ENCODE assay signal across 24 cellular contexts in the genomic region with DNA sequence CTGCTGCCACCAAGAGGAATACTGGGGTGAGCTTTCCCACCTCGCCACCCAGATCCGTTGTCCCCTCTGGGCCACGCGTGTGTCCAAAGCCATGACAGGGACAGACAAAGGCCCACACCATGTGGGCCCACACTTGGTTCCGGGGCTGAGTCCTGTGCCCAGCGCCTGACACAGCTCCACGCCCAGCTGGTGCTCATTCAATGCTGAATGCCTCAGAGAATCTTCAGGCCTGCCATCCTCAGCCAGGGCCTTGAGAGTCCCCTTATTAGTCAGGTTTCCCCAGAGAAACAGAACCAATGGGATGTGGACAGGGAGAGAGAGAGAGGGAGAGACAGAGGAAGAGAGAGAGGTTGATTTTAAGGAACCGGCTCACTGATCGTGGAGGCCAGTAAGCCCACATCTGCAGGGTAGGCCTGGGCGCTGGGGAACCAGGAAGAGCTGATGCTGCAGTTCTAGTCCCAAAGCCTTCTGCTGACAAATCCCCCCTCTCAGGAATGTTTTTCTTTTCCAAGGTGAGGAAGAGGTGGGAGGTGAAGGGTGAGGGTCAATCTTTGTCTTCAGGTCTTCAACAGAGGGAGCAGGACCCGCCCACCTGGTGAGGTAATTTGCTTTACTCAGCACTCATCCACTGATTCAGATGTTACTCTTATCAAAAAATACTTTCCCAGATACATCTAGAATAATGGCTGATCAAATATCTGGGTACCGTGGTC. TPM values are rescaled to one million over a fixed set of nuclear protein-coding genes. Genes with fewer than 3 reads are reported as not detected.
DNase-seq lines count a peak whose midpoint lies in the region; ATAC-seq, FAIRE-seq and TF ChIP-seq lines count a peak whose summit lies in the region.
"Had no signal": no experiment of that assay in that cellular context is flagged by ENCODE, and none has a peak within 500 bp of the region (broad histone marks: within the 10 kb centered on the region; RNA-seq: fewer than 3 reads in every experiment).

No MANE protein-coding gene starts in this region.

- H3K18ac ChIP-seq in H1 (ENCODE audit: extremely low read depth, low read length), result peak overlapping the region; percentile 15

- TF ChIP-seq POLR2A in A549 (IDR thresholded peaks at IDR 0.05; ENCODE audit: low read length) (no peak), H1 (IDR thresholded peaks at IDR 0.05; ENCODE audit: control extremely low read depth in 1 of 2, low read depth in 2 of 2, low read length in 2 of 2) (no peak)

- FAIRE-seq in A549 (lab: Jason Lieb, UNC) (no peak), H1 (lab: Jason Lieb, UNC) (no peak)
- FAIRE-seq: pancreas had no signal

- no peaks in the 10 kb centered on the region for H4K20me1 ChIP-seq in H1 (replicated peaks in 1 of 2; ENCODE audit: control insufficient read depth in 1 of 2, insufficient read depth in 2 of 2, low read length in 2 of 2)

- no peaks in the 10 kb centered on the region for H3K79me2 ChIP-seq in H1 (ENCODE audit: control insufficient read depth in 1 of 2, insufficient read depth in 2 of 2, low read length in 2 of 2)

- peak overlapping the region; percentile 88; the same call in 1 of the 2 replicates for H2AK5ac ChIP-seq in H1 (ENCODE audit: low read depth, low read length)

- no peak for DNase-seq in A549 (ENCODE audit: low read depth in 1 of 2, low spot score in 1 of 2)
- no peak for DNase-seq in GM10248 (ENCODE audit: extremely low spot score)
- no peak for DNase-seq in H1 (ENCODE audit: low read depth in 1 of 2, low spot score in 2 of 2)
- no peak for DNase-seq in stimulated activated CD4-positive, alpha-beta T cell treated with anti-CD3 and anti-CD28 coated beads, Interleukin-2, amount 100 ng/mL, for 24 hours
- no peak for DNase-seq in stimulated activated CD4-positive, alpha-beta T cell treated with anti-CD3 and anti-CD28 coated beads, Interleukin-4, amount 100 ng/mL, for 24 hours
- no peak for DNase-seq in DMS153 (lab: John Stamatoyannopoulos, UW)
- DNase-seq: effector memory CD8-positive, alpha-beta T cell; glutamatergic neuron; H7; KG1; left ventricle myocardium inferior; NCI-H1092; NCI-H2107; NCI-H748 treated with DMSO at 0.1 percent for 48 hours; pancreas; SJCRH30; T-helper 17 cell had no signal

- 0 out of 2 replicates have a peak overlapping the region, but pooled peaks have one; percentile 86 for H2BK20ac ChIP-seq in H1 (ENCODE audit: low read length)

- peak overlapping the region; percentile 75; the same call in 1 of the 2 replicates for H2BK5ac ChIP-seq in H1 (ENCODE audit: low read depth, low read length)

- TF ChIP-seq RAD21 in A549 (conservative IDR thresholded peaks at IDR 0.05 in 1 of 2, IDR thresholded peaks at IDR 0.05 in 1 of 2) (no peak), H1 (IDR thresholded peaks at IDR 0.05 in 1 of 2, conservative IDR thresholded peaks at IDR 0.05 in 1 of 2; ENCODE audit: low read depth in 2 of 2, low read length in 2 of 2) (no peak)

- H3K23me2 ChIP-seq in H1 (ENCODE audit: low read depth, low read length), result no peaks in the 10 kb centered on the region; the same call in 1 of the 2 replicates

- H3K79me1 ChIP-seq in H1 (ENCODE audit: low read depth, low read length), result no peaks in the 10 kb centered on the region

- POLR2A ChIA-PET in A549 (lab: Yijun Ruan, JAX) (no interaction called here), GM10248 (lab: Yijun Ruan, JAX) (interaction anchor here (0.5 to 2.1 kb wide), 6 partner anchors 29 to 102 kb away, joined by 3 to 27 read pairs (median 6); partner anchors contain the start of gene GPR55), H1 (lab: Charles Lee; ENCODE audit: partially characterized antibody) (interaction anchor here (0.6 to 3.3 kb wide), 11 partner anchors 10 to 158 kb away, joined by 3 to 13 read pairs (median 3); partner anchors contain the start of genes GPR55 and SPATA3)

- TF ChIP-seq CTCF in A549 (IDR thresholded peaks at IDR 0.05) (no peak), GM10248 (IDR thresholded peaks at IDR 0.05; ENCODE audit: control extremely low read depth, extremely low read depth, low read depth, missing control alignments) (peak; percentile 15), H1 (IDR thresholded peaks at IDR 0.05; ENCODE audit: control extremely low read depth in 1 of 3, insufficient read depth in 1 of 3, low read depth in 1 of 3, low read length in 3 of 3) (no peak)

- peak overlapping the region; percentile 14 for H4K91ac ChIP-seq in H1 (replicated peaks; ENCODE audit: insufficient read length, low read length)

- WGBS in A549 (ENCODE audit: missing lambda C conversion rate), result 89% methylated on average over 9 of the region's 12 CpGs
- 79% methylated on average over 7 of the region's 12 CpGs; no CpG with 5 or more reads in 1 of the 2 experiments for WGBS in H1 (ENCODE audit: extremely low coverage in 1 of 2, insufficient coverage in 1 of 2, insufficient read length in 1 of 2, insufficient replicate concordance in 2 of 2, low coverage in 1 of 2, low lambda C conversion rate in 2 of 2, missing lambda C conversion rate in 1 of 2), 2 experiments

- ATAC-seq in A549 (no peak), HG03135 (IDR thresholded peaks at IDR 0.05; ENCODE audit: unreplicated experiment) (no peak)
- ATAC-seq: effector memory CD8-positive, alpha-beta T cell; T-helper 17 cell had no signal

- H3K27me3 ChIP-seq in HUES48 (ENCODE audit: control insufficient read depth, insufficient read depth, low read length), result peaks cover 3% of the 10 kb centered on the region; the same call in 1 of the 2 replicates
- H3K27me3 ChIP-seq in H1 (replicated peaks in 1 of 4; ENCODE audit: control insufficient read depth in 3 of 4, extremely low read depth in 1 of 4, insufficient read depth in 3 of 4, low read length in 3 of 4), result peaks cover 0 to 4% (median 2%) of the 10 kb centered on the region in 4 experiments; a peak in 3 of 7 replicates
- H3K27me3 ChIP-seq: vagina had no signal

- no peak overlapping the region for H3K4ac ChIP-seq in H1 (replicated peaks; ENCODE audit: insufficient read length, low read depth, low read length)

- H4K5ac ChIP-seq in H1 (ENCODE audit: insufficient read length, low read depth, low read length), result no peak overlapping the region

- H3K36me3 ChIP-seq in HUES48 (ENCODE audit: control insufficient read depth, insufficient read depth, low read length) (no peaks in the 10 kb centered on the region), H1 (ENCODE audit: control insufficient read depth in 2 of 4, insufficient read depth in 4 of 4, low read length in 3 of 4) (no peaks in the 10 kb centered on the region)
- H3K36me3 ChIP-seq: left ventricle myocardium inferior, pancreas, SJCRH30, suprapubic skin, vagina had no signal

- H3K4me1 ChIP-seq in A549, result 0 out of 3 replicates have a peak, but pooled peaks cover 2% of the 10 kb centered on the region
- peaks cover 7% of the 10 kb centered on the region for H3K4me1 ChIP-seq in HUES48 (ENCODE audit: control insufficient read depth, insufficient read depth, low read length)
- H3K4me1 ChIP-seq in H1 (replicated peaks in 1 of 4; ENCODE audit: control insufficient read depth in 3 of 4, insufficient read depth in 4 of 4, low read length in 3 of 4), result peaks cover 0 to 11% (median 5%) of the 10 kb centered on the region in 4 experiments; a peak in 6 of 7 replicates
- H3K4me1 ChIP-seq: pancreas, SJCRH30 had no signal

- H4K8ac ChIP-seq in H1 (ENCODE audit: extremely low read depth, insufficient read depth, low read length), result no peak overlapping the region

- no peak overlapping the region for H3K9ac ChIP-seq in HUES48 (ENCODE audit: low read depth, low read length)
- no peak overlapping the region for H3K9ac ChIP-seq in H1 (replicated peaks in 1 of 4; ENCODE audit: extremely low read depth in 1 of 4, low read depth in 3 of 4, low read length in 3 of 4)

- no peak overlapping the region for H3K14ac ChIP-seq in H1 (ENCODE audit: insufficient read length)

- H2BK120ac ChIP-seq in H1 (replicated peaks; ENCODE audit: low read depth, low read length), result no peak overlapping the region

- no peak overlapping the region for H3K4me3 ChIP-seq in A549
- no peak overlapping the region for H3K4me3 ChIP-seq in HUES48 (ENCODE audit: low read depth, low read length)
- no peak overlapping the region for H3K4me3 ChIP-seq in H1 (ENCODE audit: extremely low read depth in 1 of 4, insufficient read depth in 2 of 4, low read depth in 3 of 4, low read length in 4 of 4)
- H3K4me3 ChIP-seq: left ventricle myocardium inferior, pancreas, SJCRH30, suprapubic skin, vagina had no signal

- H3K4me2 ChIP-seq in A549 (no peak overlapping the region), H1 (ENCODE audit: insufficient read depth in 1 of 2, low read depth in 2 of 2, low read length in 2 of 2) (no peak overlapping the region; a peak in 1 of 4 replicates)

- CTCF ChIA-PET in A549 (lab: Yijun Ruan, JAX), result interaction anchor here (0.7 to 8.4 kb wide), 15 partner anchors 8 to 427 kb away, joined by 3 to 116 read pairs (median 6); partner anchors contain the start of genes C2orf72, ITM2C and SPATA3
- CTCF ChIA-PET in GM10248 (lab: Yijun Ruan, JAX), result interaction anchor here (0.9 to 14.2 kb wide), 31 partner anchors 10 to 825 kb away, joined by 3 to 256 read pairs (median 8); partner anchors contain the start of genes GPR55, ITM2C, PSMD1 and SPATA3
- CTCF ChIA-PET in H1 (lab: Charles Lee; ENCODE audit: partially characterized antibody), result interaction anchor here (1.0 to 11.0 kb wide), 23 partner anchors 10 to 161 kb away, joined by 3 to 136 read pairs (median 7); partner anchors contain the start of genes GPR55 and SPATA3

- no peak overlapping the region for H3K27ac ChIP-seq in A549
- H3K27ac ChIP-seq in HUES48 (ENCODE audit: low read depth, low read length), result peak overlapping the region; percentile 47
- H3K27ac ChIP-seq in H1 (ENCODE audit: low read depth, low read length), result no peak overlapping the region
- H3K27ac ChIP-seq: left ventricle myocardium inferior, pancreas, SJCRH30, suprapubic skin, vagina had no signal

- H3K56ac ChIP-seq in H1 (replicated peaks; ENCODE audit: insufficient read length, low read depth, low read length), result no peak overlapping the region

- no peak overlapping the region for H3K23ac ChIP-seq in H1 (ENCODE audit: insufficient read length)

- H2BK15ac ChIP-seq in H1 (ENCODE audit: low read length), result peak overlapping the region; percentile 81; the same call in 1 of the 2 replicates

- H2BK12ac ChIP-seq in H1 (ENCODE audit: low read depth, low read length), result peak overlapping the region; percentile 85

- H3K9me3 ChIP-seq in A549 (no peaks in the 10 kb centered on the region), HUES48 (ENCODE audit: control insufficient read depth, insufficient read depth, low read length) (no peaks in the 10 kb centered on the region), H1 (ENCODE audit: insufficient read depth in 2 of 2, low read depth in 1 of 2, low read length in 1 of 2) (no peaks in the 10 kb centered on the region)
- H3K9me3 ChIP-seq: left ventricle myocardium inferior, pancreas, SJCRH30, suprapubic skin, vagina had no signal

- no peak overlapping the region for H2AFZ ChIP-seq in H1 (ENCODE audit: low read length)

- TF ChIP-seq EP300 in A549 (IDR thresholded peaks at IDR 0.05) (no peak), H1 (IDR thresholded peaks at IDR 0.05; ENCODE audit: borderline replicate concordance in 1 of 2, low read depth in 2 of 2, low read length in 2 of 2) (no peak)

RNA-seq across cellular contexts. Expression of gene SPATA3, which starts 10.2 kb away (rescaled TPM):
- polyA plus RNA-seq in A549 (2011; rRNA removed) (not detected in 2 replicates), A549 (2017; fragmentation: RNase III; extraction: RNeasy Plus Mini Kit Qiagen cat#74134 plus additional on column Dnase treatment) (not detected in 3 replicates), H1 (2011; rRNA removed) (not detected in 2 replicates)
- polyA plus RNA-seq in A549 (2012; cell fraction: cytosol; rRNA removed), result not detected in 2 replicates
- polyA plus RNA-seq in A549 (2012; cell fraction: nucleus; rRNA removed), result not detected in 2 replicates
- not detected in 2 replicates for polyA minus RNA-seq in A549 (2011; rRNA and poly(A)+ RNA removed)
- not detected in 2 replicates for total RNA-seq in H1 (2021; fragmentation: NEBNext Ultra II Directional; extraction: Animal tissue kit (Norgen Biotek cat#: 25700))
- polyA plus RNA-seq in H1 (2011; cell fraction: cytosol; rRNA removed), result not detected
- polyA plus RNA-seq in H1 (2011; cell fraction: nucleus; rRNA removed), result not detected
- polyA plus RNA-seq in H1 (2012, experiment 1 of 2), result not detected in 4 replicates
- polyA plus RNA-seq in H1 (2012, experiment 2 of 2), result not detected
- not detected for polyA plus RNA-seq in H1 (2013, experiment 1 of 2)
- polyA plus RNA-seq in H1 (2013, experiment 2 of 2), result not detected
- not detected in 2 replicates for polyA minus RNA-seq in H1 (2011; rRNA and poly(A)+ RNA removed)
- polyA minus RNA-seq in H1 (2011; cell fraction: cytosol; rRNA and poly(A)+ RNA removed), result not detected
- not detected for polyA minus RNA-seq in H1 (2011; cell fraction: nucleus; rRNA and poly(A)+ RNA removed)
- total RNA-seq: cerebellum, Daoy, fibroblast of lung, H7, left ventricle myocardium inferior, pancreas, SJCRH30, suprapubic skin, T-helper 17 cell, vagina had no signal
- polyA plus RNA-seq: fibroblast of lung, pancreas had no signal

RNA-seq across cellular contexts. Expression of gene C2orf72, which starts 51.6 kb away (rescaled TPM):
- polyA plus RNA-seq in A549 (2011; rRNA removed), result 7.4 and 12.7 TPM in 2 replicates
- polyA plus RNA-seq in A549 (2012; cell fraction: cytosol; rRNA removed), result 7.9 and 8.2 TPM in 2 replicates
- 7.8 and 9.1 TPM in 2 replicates for polyA plus RNA-seq in A549 (2012; cell fraction: nucleus; rRNA removed)
- 4.1 to 5.2 TPM (median 4.9 TPM) in 3 replicates for polyA plus RNA-seq in A549 (2017; fragmentation: RNase III; extraction: RNeasy Plus Mini Kit Qiagen cat#74134 plus additional on column Dnase treatment)
- polyA minus RNA-seq in A549 (2011; rRNA and poly(A)+ RNA removed), result 8.0 and 11.5 TPM in 2 replicates
- total RNA-seq in H1 (2021; fragmentation: NEBNext Ultra II Directional; extraction: Animal tissue kit (Norgen Biotek cat#: 25700)), result 0.71 and 1.1 TPM in 2 replicates
- polyA plus RNA-seq in H1 (2011; rRNA removed), result 1.7 and 2.6 TPM in 2 replicates
- polyA plus RNA-seq in H1 (2011; cell fraction: cytosol; rRNA removed), result 3.8 TPM
- 6.2 TPM for polyA plus RNA-seq in H1 (2011; cell fraction: nucleus; rRNA removed)
- 1.6 to 2.1 TPM (median 1.9 TPM) in 4 replicates for polyA plus RNA-seq in H1 (2012, experiment 1 of 2)
- polyA plus RNA-seq in H1 (2012, experiment 2 of 2), result 1.8 TPM
- polyA plus RNA-seq in H1 (2013, experiment 1 of 2), result 0.93 TPM
- polyA plus RNA-seq in H1 (2013, experiment 2 of 2), result 0.68 TPM
- polyA minus RNA-seq in H1 (2011; rRNA and poly(A)+ RNA removed), result 1.9 and 2.1 TPM in 2 replicates
- 0.73 TPM for polyA minus RNA-seq in H1 (2011; cell fraction: cytosol; rRNA and poly(A)+ RNA removed)
- polyA minus RNA-seq in H1 (2011; cell fraction: nucleus; rRNA and poly(A)+ RNA removed), result 1.1 TPM
- total RNA-seq: SJCRH30, T-helper 17 cell had no signal

Comparison
In these comparisons a context has a peak if more than half of its experiments do, and no peak if none do; other contexts are left out.
1. Of the 18 proteins assayed by ChIP-seq in both H1 and A549: peak only in H1: none; only in A549: MAFK; in both: none; in neither: 17.